ENCODE assay signal across 8 cellular contexts in the genomic region with DNA sequence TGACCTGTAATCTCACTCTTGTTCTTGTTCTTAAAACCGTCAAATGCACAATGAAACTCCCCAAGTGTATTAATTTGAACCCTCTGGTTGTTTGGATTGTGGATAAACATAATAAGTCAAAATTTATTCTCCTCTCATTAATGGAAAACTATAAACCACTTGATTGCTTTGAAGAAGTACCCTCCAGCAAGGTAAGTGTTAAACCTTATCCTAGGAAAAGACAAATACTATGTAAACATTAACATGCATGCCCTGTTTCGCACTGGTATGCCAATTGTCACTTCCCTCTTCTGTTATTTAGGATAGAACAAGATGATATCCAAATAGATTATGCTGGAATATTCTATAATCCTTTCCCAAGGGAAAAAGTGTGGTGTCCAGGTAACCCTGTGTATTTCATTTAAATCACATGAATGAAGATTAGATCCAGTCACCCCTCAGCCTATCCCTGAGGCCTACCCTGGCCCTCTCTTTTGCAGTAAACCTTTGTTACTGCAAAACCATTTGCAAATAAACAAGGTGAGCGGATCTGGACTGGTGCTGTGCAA. TPM values are rescaled to one million over a fixed set of nuclear protein-coding genes. Genes with fewer than 3 reads are reported as not detected.
DNase-seq lines count a peak whose midpoint lies in the region; ATAC-seq and TF ChIP-seq lines count a peak whose summit lies in the region.

No MANE protein-coding gene starts in this region.

- no peaks in the 10 kb centered on the region for H3K36me3 ChIP-seq in mucosa of descending colon (ENCODE audit: low read depth)

- peak overlapping the region; percentile 65 for H3K27ac Mint-ChIP-seq in stimulated activated naive CD8-positive, alpha-beta T cell treated with anti-CD3 and anti-CD28 coated beads, Interleukin-15, Interleukin-2, amounts not matched to agents 100 ng/mL and 50 ng/mL, for 24 hours
- H3K27ac Mint-ChIP-seq in MCF 10A (ENCODE audit: low read depth, unreplicated experiment): no peak overlapping the region

- H3K27me3 Mint-ChIP-seq in stimulated activated naive CD8-positive, alpha-beta T cell treated with anti-CD3 and anti-CD28 coated beads, Interleukin-15, Interleukin-2, amounts not matched to agents 100 ng/mL and 50 ng/mL, for 24 hours: no peaks in the 10 kb centered on the region
- no peaks in the 10 kb centered on the region for H3K27me3 Mint-ChIP-seq in MCF 10A (ENCODE audit: insufficient read depth, unreplicated experiment)

- H3K4me1 ChIP-seq in mucosa of descending colon (ENCODE audit: low read depth): peaks cover 13% of the 10 kb centered on the region

- H3K9me3 Mint-ChIP-seq in stimulated activated naive CD8-positive, alpha-beta T cell treated with anti-CD3 and anti-CD28 coated beads, Interleukin-15, Interleukin-2, amounts not matched to agents 100 ng/mL and 50 ng/mL, for 24 hours: peaks cover 6% of the 10 kb centered on the region
- H3K9me3 Mint-ChIP-seq in MCF 10A (ENCODE audit: unreplicated experiment): no peaks in the 10 kb centered on the region

- intact Hi-C loops in MCF 10A (cut with micrococcal nuclease): loop anchor here (2.0 kb wide), 1 partner anchor 41 kb away; the partner anchor contains the start of gene RNASEH1
- intact Hi-C loops in mucosa of descending colon (cut with DNase I, micrococcal nuclease): no loop called here

- peaks cover 22% of the 10 kb centered on the region for H3K36me3 Mint-ChIP-seq in stimulated activated naive CD8-positive, alpha-beta T cell treated with anti-CD3 and anti-CD28 coated beads, Interleukin-15, Interleukin-2, amounts not matched to agents 100 ng/mL and 50 ng/mL, for 24 hours (ENCODE audit: low read depth)
- peaks cover 32% of the 10 kb centered on the region for H3K36me3 Mint-ChIP-seq in MCF 10A (ENCODE audit: insufficient read depth, unreplicated experiment)

- DNase-seq in stimulated activated naive CD8-positive, alpha-beta T cell treated with anti-CD3 and anti-CD28 coated beads, Interleukin-15, Interleukin-2, amounts not matched to agents 100 U/mL and 50 U/mL, for 24 hours: no peak
- DNase-seq in MCF 10A (ENCODE audit: unreplicated experiment): no peak
- no peak for DNase-seq in mucosa of descending colon
- DNase-seq in A172 (ENCODE audit: low spot score): no peak

- no peak for ATAC-seq in stimulated activated naive CD8-positive, alpha-beta T cell treated with anti-CD3 and anti-CD28 coated beads, Interleukin-15, Interleukin-2, amounts not matched to agents 100 U/mL and 50 U/mL, for 24 hours
- no peak for ATAC-seq in mucosa of descending colon
- no peak for ATAC-seq in HG03175 (IDR thresholded peaks at IDR 0.05; ENCODE audit: unreplicated experiment)
- ATAC-seq in HG02623 (IDR thresholded peaks at IDR 0.05; ENCODE audit: unreplicated experiment): no peak
- ATAC-seq in HG02642 (IDR thresholded peaks at IDR 0.05; ENCODE audit: poor library complexity, unreplicated experiment): no peak

- CTCF ChIA-PET in MCF 10A (lab: Yijun Ruan, JAX): interaction anchor here (0.7 to 1.6 kb wide), 4 partner anchors 11 to 94 kb away, joined by 3 read pairs; no protein-coding TSS in a partner anchor

- no peak for TF ChIP-seq CTCF in MCF 10A (IDR thresholded peaks at IDR 0.05; ENCODE audit: unreplicated experiment)
- TF ChIP-seq CTCF in mucosa of descending colon (IDR thresholded peaks at IDR 0.05): no peak

- no TSS peak for BruUV-seq in MCF 10A (replicated peaks; lab: Mats Ljungman, UMichigan)

- H3K4me3 Mint-ChIP-seq in stimulated activated naive CD8-positive, alpha-beta T cell treated with anti-CD3 and anti-CD28 coated beads, Interleukin-15, Interleukin-2, amounts not matched to agents 100 ng/mL and 50 ng/mL, for 24 hours: peak overlapping the region; percentile 93
- H3K4me3 Mint-ChIP-seq in MCF 10A (ENCODE audit: unreplicated experiment): peak overlapping the region; percentile 78

- H3K4me1 Mint-ChIP-seq in stimulated activated naive CD8-positive, alpha-beta T cell treated with anti-CD3 and anti-CD28 coated beads, Interleukin-15, Interleukin-2, amounts not matched to agents 100 ng/mL and 50 ng/mL, for 24 hours (ENCODE audit: low read depth): peaks cover 31% of the 10 kb centered on the region
- H3K4me1 Mint-ChIP-seq in MCF 10A (ENCODE audit: insufficient read depth, unreplicated experiment): peaks cover 26% of the 10 kb centered on the region

- POLR2A ChIA-PET in MCF 10A (lab: Yijun Ruan, JAX): interaction anchor here (0.6 to 3.6 kb wide), 15 partner anchors 8 to 751 kb away, joined by 3 to 26 read pairs (median 5); partner anchors contain the start of genes EIPR1, RNASEH1 and TRAPPC12

- peaks cover 4% of the 10 kb centered on the region for H3K9me3 ChIP-seq in mucosa of descending colon

- peak overlapping the region; percentile 76 for H3K4me3 ChIP-seq in mucosa of descending colon

RNA-seq across cellular contexts. Expression of gene ADI1, which starts 1.3 kb away (rescaled TPM):
- total RNA-seq in MCF 10A (2022) (50.1 and 61.9 TPM in 2 replicates), mucosa of descending colon (10 to 100 TPM; 59.3 to 91.5 (median 70.4) TPM)
- total RNA-seq in A172 (2014; rRNA removed; shearing (Covaris generic)): 70.9 and 102 TPM in 2 replicates

RNA-seq across cellular contexts. Expression of gene RNASEH1, which starts 40.1 kb away (rescaled TPM):
- total RNA-seq in MCF 10A (2022): 43.2 and 48.3 TPM in 2 replicates
- total RNA-seq in mucosa of descending colon: 10 to 100 TPM; 14.4 to 24.2 (median 19.5) TPM
- 55.3 and 61.6 TPM in 2 replicates for total RNA-seq in A172 (2014; rRNA removed; shearing (Covaris generic))

RNA-seq across cellular contexts. Expression of gene RPS7, which starts 57.0 kb away (rescaled TPM):
- total RNA-seq in MCF 10A (2022) (1,765 and 1,834 TPM in 2 replicates), mucosa of descending colon (1,000 to 10,000 TPM in 1 of 3 donors, 100 to 1,000 TPM in 2; 871 to 1,011 (median 925) TPM)
- 2,765 and 4,011 TPM in 2 replicates for total RNA-seq in A172 (2014; rRNA removed; shearing (Covaris generic))
